In genomic region chr14:44897041-44897843, GRCh38 we compare ENCODE assay signal across 8 cellular contexts.
DNase-seq lines count a peak whose midpoint lies in the region; ATAC-seq and TF ChIP-seq lines count a peak whose summit lies in the region.

No MANE protein-coding gene starts in this region.

- H3K27me3 ChIP-seq in adrenal gland (no peaks in the 10 kb centered on the region), heart right ventricle (no peaks in the 10 kb centered on the region), upper lobe of left lung (no peaks in the 10 kb centered on the region)

- peak overlapping the region; percentile 64 to 93 (median 84) for H3K4me3 ChIP-seq in adrenal gland
- H3K4me3 ChIP-seq in heart right ventricle, result peak overlapping the region; percentile 67 to 96 (median 90)
- peak overlapping the region; percentile 70 to 91 (median 84) for H3K4me3 ChIP-seq in upper lobe of left lung

- in situ Hi-C loops in GM13976 (cut with MboI; ENCODE audit: low sequenced_read_pairs, unreplicated experiment), result no loop called here

- peak; percentile 96 for DNase-seq in GM13976 (ENCODE audit: low spot score)
- DNase-seq in NCI-H1436 treated with DMSO at 0.1 percent for 48 hours (lab: John Stamatoyannopoulos, UW), result peak; percentile 70
- DNase-seq in T follicular helper cell (ENCODE audit: low read depth), result peak; percentile 98
- DNase-seq in adrenal gland, result peak; percentile 99 to 100 (median 99)
- DNase-seq in heart right ventricle, result peak; percentile 98
- peak; percentile 96 to 99 (median 98) for DNase-seq in posterior cingulate gyrus
- DNase-seq in upper lobe of left lung, result peak; percentile 97 to 99

- TF ChIP-seq EP300 in upper lobe of left lung (IDR thresholded peaks at IDR 0.05), result no peak

- H3K9me3 ChIP-seq in adrenal gland (replicated peaks in 1 of 3) (peaks cover 0 to 3% (median 0%) of the 10 kb centered on the region in 3 donors), heart right ventricle (no peaks in the 10 kb centered on the region), upper lobe of left lung (no peaks in the 10 kb centered on the region)

- ATAC-seq in HG02852 (IDR thresholded peaks at IDR 0.05; ENCODE audit: unreplicated experiment) (peak; percentile 91), heart right ventricle (peak; percentile 98 to 100 (median 99)), upper lobe of left lung (ENCODE audit: low FRiP score in 2 of 2) (peak; percentile 98 to 100)

- 0 to 1% (median 0%) methylated on average over 15 to 81 of the region's 81 CpGs for WGBS in adrenal gland, 4 donors
- WGBS in heart right ventricle, 2 donors, result 0% methylated on average over 59 to 81 of the region's 81 CpGs
- 1 to 2% methylated on average over 7 to 36 of the region's 81 CpGs for WGBS in upper lobe of left lung, 2 donors

- TF ChIP-seq POLR2A in adrenal gland (IDR thresholded peaks at IDR 0.05) (peak; percentile 65 to 91), upper lobe of left lung (IDR thresholded peaks at IDR 0.05) (peak in 3 of 4 donors; percentile 51 to 88 (median 76))

- H3K27ac ChIP-seq in adrenal gland, result peak overlapping the region; percentile 83 to 99 (median 99)
- H3K27ac ChIP-seq in heart right ventricle, result peak overlapping the region; percentile 96 to 100 (median 99)
- peak overlapping the region; percentile 97 to 100 (median 98) for H3K27ac ChIP-seq in upper lobe of left lung

- intact Hi-C loops in adrenal gland (cut with DNase I), result no loop called here
- intact Hi-C loops in heart right ventricle (cut with DNase I), result loop anchor here in 4 of 10 donors (1.0 to 5.0 kb wide), 6 partner anchors 65 to 370 kb away; partner anchors contain the start of genes FKBP3 (in 3 of the 4), TOGARAM1 (in 3 of the 4), KLHL28 (in 2 of the 4) and MIS18BP1 (in 1 of the 4)
- intact Hi-C loops in posterior cingulate gyrus (cut with DNase I), result loop anchor here (1.0 to 5.0 kb wide), 3 partner anchors 65 to 237 kb away; partner anchors contain the start of genes FKBP3, KLHL28, PRPF39 and TOGARAM1

- H3K36me3 ChIP-seq in adrenal gland (replicated peaks in 1 of 2) (no peaks in the 10 kb centered on the region), heart right ventricle (peaks cover 0 to 20% (median 0%) of the 10 kb centered on the region in 9 donors), upper lobe of left lung (peaks cover 0 to 6% (median 0%) of the 10 kb centered on the region in 4 donors)

- peaks cover 5 to 16% of the 10 kb centered on the region in 2 donors for H3K4me1 ChIP-seq in adrenal gland (replicated peaks in 1 of 2)
- peaks cover 0 to 30% (median 21%) of the 10 kb centered on the region in 9 donors for H3K4me1 ChIP-seq in heart right ventricle
- H3K4me1 ChIP-seq in upper lobe of left lung, result peaks cover 2 to 20% (median 12%) of the 10 kb centered on the region in 4 donors

- TF ChIP-seq CTCF in GM13976 (IDR thresholded peaks at IDR 0.05; ENCODE audit: borderline replicate concordance, control extremely low read depth, extremely low read depth, insufficient read depth, missing control alignments) (no peak), adrenal gland (IDR thresholded peaks at IDR 0.05) (peak in 1 of 6 experiments; percentile 6), heart right ventricle (IDR thresholded peaks at IDR 0.05) (peak in 1 of 9 donors; percentile 21), upper lobe of left lung (IDR thresholded peaks at IDR 0.05) (no peak)

Comparison
In these comparisons a context has a peak if more than half of its experiments do, and no peak if none do; other contexts are left out.
1. Peak in every context shown above with its lines: DNase-seq, ATAC-seq, H3K4me3 ChIP-seq and H3K27ac ChIP-seq.